ENCODE assay signal across 11 cellular contexts in genomic region chr1:160429702-160430535, GRCh38. TPM values are rescaled to one million over a fixed set of nuclear protein-coding genes. Genes with fewer than 3 reads are reported as not detected.
DNase-seq lines count a peak whose midpoint lies in the region; ATAC-seq, FAIRE-seq and TF ChIP-seq lines count a peak whose summit lies in the region.
"Had no signal": no experiment of that assay in that cellular context is flagged by ENCODE, and none has a peak within 500 bp of the region (broad histone marks: within the 10 kb centered on the region; RNA-seq: fewer than 3 reads in every experiment).

No MANE protein-coding gene starts in this region.

- H3K9ac ChIP-seq in smooth muscle cell (ENCODE audit: low read depth), result no peak overlapping the region

- no peak for FAIRE-seq in H54 (lab: Jason Lieb, UNC)
- FAIRE-seq: kidney had no signal

- no peak for DNase-seq in H54 (ENCODE audit: insufficient read length, low spot score)
- DNase-seq in PC-9, result no peak
- DNase-seq in smooth muscle cell (lab: John Stamatoyannopoulos, UW; ENCODE audit: unreplicated experiment), result no peak
- no peak for DNase-seq in erythroblast (lab: John Stamatoyannopoulos, UW)
- DNase-seq: dorsolateral prefrontal cortex, kidney, NCI-H510A treated with DMSO at 0.1 percent for 48 hours had no signal

- CTCF ChIA-PET in PC-9 (lab: Charles Lee), result no interaction called here

- no peaks in the 10 kb centered on the region for H3K27me3 ChIP-seq in DOHH2 (ENCODE audit: control insufficient read depth, low read length)
- no peaks in the 10 kb centered on the region for H3K27me3 ChIP-seq in ectodermal cell (ENCODE audit: control insufficient read depth, insufficient read depth, low read length, poor library complexity, severe bottlenecking)
- H3K27me3 ChIP-seq in PC-9 (ENCODE audit: insufficient read depth, low read depth), result peaks cover 12% of the 10 kb centered on the region
- H3K27me3 ChIP-seq in smooth muscle cell (ENCODE audit: low read depth), result no peaks in the 10 kb centered on the region
- H3K27me3 ChIP-seq: dorsolateral prefrontal cortex had no signal

- H3F3A ChIP-seq in DOHH2 (ENCODE audit: control insufficient read depth, insufficient read depth), result peaks cover 32% of the 10 kb centered on the region
- no peaks in the 10 kb centered on the region for H3F3A ChIP-seq in PC-9 (ENCODE audit: insufficient read depth, low read depth)
- no peaks in the 10 kb centered on the region for H3F3A ChIP-seq in smooth muscle cell (ENCODE audit: low read depth)

- H3K9me2 ChIP-seq in DOHH2 (replicated peaks; ENCODE audit: control insufficient read depth, low read length) (no peaks in the 10 kb centered on the region), PC-9 (ENCODE audit: insufficient read depth) (no peaks in the 10 kb centered on the region)

- no peaks in the 10 kb centered on the region for H3K79me2 ChIP-seq in DOHH2 (ENCODE audit: control insufficient read depth, low read length)
- H3K79me2 ChIP-seq in PC-9 (ENCODE audit: low read depth), result no peaks in the 10 kb centered on the region
- H3K79me2 ChIP-seq in smooth muscle cell (ENCODE audit: low read depth), result no peaks in the 10 kb centered on the region

- ATAC-seq in GM19452 (IDR thresholded peaks at IDR 0.05; ENCODE audit: unreplicated experiment) (peak; percentile 47), HG03460 (IDR thresholded peaks at IDR 0.05; ENCODE audit: unreplicated experiment) (peak; percentile 47)

- TF ChIP-seq CTCF in DOHH2 (IDR thresholded peaks at IDR 0.05; ENCODE audit: low read depth, low read length, poor library complexity, severe bottlenecking) (no peak), PC-9 (conservative IDR thresholded peaks at IDR 0.05) (no peak), smooth muscle cell (IDR thresholded peaks at IDR 0.05; ENCODE audit: borderline replicate concordance, insufficient read depth, poor library complexity, severe bottlenecking) (no peak)

- H2AFZ ChIP-seq in PC-9 (no peak overlapping the region), smooth muscle cell (ENCODE audit: low read depth) (no peak overlapping the region)

- H3K9me3 ChIP-seq in DOHH2 (ENCODE audit: control insufficient read depth, insufficient read depth, low read length) (peaks cover 6% of the 10 kb centered on the region; the same call in 1 of the 2 replicates), ectodermal cell (ENCODE audit: control insufficient read depth, low read length) (no peaks in the 10 kb centered on the region), PC-9 (ENCODE audit: insufficient read depth, low read depth) (no peaks in the 10 kb centered on the region), smooth muscle cell (replicated peaks; ENCODE audit: low read depth) (no peaks in the 10 kb centered on the region)

- POLR2A ChIA-PET in PC-9 (lab: Charles Lee; ENCODE audit: unreplicated experiment), result no interaction called here

- H3K4me2 ChIP-seq in DOHH2 (ENCODE audit: low read length) (peak overlapping the region; percentile 65), PC-9 (no peak overlapping the region), smooth muscle cell (no peak overlapping the region)

- TF ChIP-seq POLR2A in H54 (IDR thresholded peaks at IDR 0.05; ENCODE audit: low read depth, low read length), result no peak
- TF ChIP-seq POLR2A in erythroblast (IDR thresholded peaks at IDR 0.05; ENCODE audit: low read length), result no peak

- H3K36me3 ChIP-seq in DOHH2 (ENCODE audit: control insufficient read depth, low read length) (no peaks in the 10 kb centered on the region), ectodermal cell (ENCODE audit: control insufficient read depth, insufficient read depth, low read length) (peaks cover 18% of the 10 kb centered on the region), PC-9 (ENCODE audit: low read depth) (no peaks in the 10 kb centered on the region), smooth muscle cell (ENCODE audit: low read depth) (no peaks in the 10 kb centered on the region)

- H3K4me1 ChIP-seq in DOHH2 (ENCODE audit: control insufficient read depth, low read length), result peaks cover 58% of the 10 kb centered on the region
- no peaks in the 10 kb centered on the region for H3K4me1 ChIP-seq in ectodermal cell (ENCODE audit: control insufficient read depth, insufficient read depth, low read length)
- H3K4me1 ChIP-seq in PC-9 (replicated peaks; ENCODE audit: insufficient read depth), result no peaks in the 10 kb centered on the region
- no peaks in the 10 kb centered on the region for H3K4me1 ChIP-seq in smooth muscle cell (ENCODE audit: low read depth)

- WGBS in ectodermal cell, 2 experiments, result 90 to 97% methylated on average over 2 of the region's 2 CpGs
- 94% methylated on average over 2 of the region's 2 CpGs for WGBS in smooth muscle cell (ENCODE audit: low lambda C conversion rate)

- no TSS peak for BruUV-seq in PC-9 (replicated peaks; lab: Mats Ljungman, UMichigan)

- intact Hi-C loops in PC-9 (cut with micrococcal nuclease; ENCODE audit: unreplicated experiment), result no loop called here

- H4K20me1 ChIP-seq in DOHH2 (ENCODE audit: control insufficient read depth, insufficient read depth, low read depth, low read length) (no peaks in the 10 kb centered on the region), PC-9 (ENCODE audit: insufficient read depth) (no peaks in the 10 kb centered on the region), smooth muscle cell (ENCODE audit: low read depth) (no peaks in the 10 kb centered on the region)

- H3K27ac ChIP-seq in DOHH2 (ENCODE audit: low read depth, low read length), result peak overlapping the region; percentile 86
- H3K27ac ChIP-seq in ectodermal cell (ENCODE audit: insufficient read depth, low read depth, low read length, poor library complexity, severe bottlenecking), result peak overlapping the region; percentile 16
- no peak overlapping the region for H3K27ac ChIP-seq in PC-9
- H3K27ac ChIP-seq in smooth muscle cell (ENCODE audit: low read depth), result no peak overlapping the region

- peak overlapping the region; percentile 45 for H3K4me3 ChIP-seq in DOHH2 (ENCODE audit: low read length)
- no peak overlapping the region for H3K4me3 ChIP-seq in ectodermal cell (ENCODE audit: insufficient read depth, low read depth, low read length)
- no peak overlapping the region for H3K4me3 ChIP-seq in PC-9
- H3K4me3 ChIP-seq in smooth muscle cell, result no peak overlapping the region
- H3K4me3 ChIP-seq: dorsolateral prefrontal cortex had no signal

RNA-seq across cellular contexts. Expression of gene VANGL2, which starts 29.6 kb away (rescaled TPM):
- 139 TPM for polyA plus RNA-seq in ectodermal cell (2013, experiment 1 of 4)
- polyA plus RNA-seq in ectodermal cell (2013, experiment 2 of 4), result 130 TPM
- polyA plus RNA-seq in ectodermal cell (2013, experiment 3 of 4), result 107 TPM
- 117 TPM for polyA plus RNA-seq in ectodermal cell (2013, experiment 4 of 4)
- total RNA-seq in PC-9 (2021) (11.5 and 12.4 TPM in 2 replicates), smooth muscle cell (12.2 and 12.6 TPM in 2 replicates)
- polyA plus RNA-seq in smooth muscle cell, result 7.1 and 8.3 TPM in 2 replicates

Comparison
In these comparisons a context has a peak if more than half of its experiments do, and no peak if none do; other contexts are left out.
1. H3K27ac ChIP-seq: peak in DOHH2 (single experiment) and ectodermal cell (single experiment); none in PC-9 (single experiment) and smooth muscle cell (single experiment).